In genomic region chr2:235267251-235267650, GRCh38 we compare ENCODE assay signal across 24 cellular contexts.
"Had no signal": no experiment of that assay in that cellular context is flagged by ENCODE, and none has a peak within 500 bp of the region (broad histone marks: within the 10 kb centered on the region; RNA-seq: fewer than 3 reads in every experiment).

No MANE protein-coding gene starts in this region.

- H3K36me3 Mint-ChIP-seq: activated naive CD4-positive, alpha-beta T cell treated with anti-CD3 and anti-CD28 coated beads, Interleukin-2, amount 50 U/mL, for 24 hours; stimulated activated naive B cell treated with anti-CD40 and anti-IgM and Interleukin-4, amounts not matched to agents 10 μg/mL and 1 μg/mL and 100 μg/mL, for 72 hours had no signal

- H3K9me3 ChIP-seq: body of pancreas, gastroesophageal sphincter, lower lobe of right lung, neutrophil, transverse colon had no signal

- H3K9me3 Mint-ChIP-seq: activated naive CD4-positive, alpha-beta T cell treated with anti-CD3 and anti-CD28 coated beads, Interleukin-2, amount 50 U/mL, for 24 hours; dendritic cell treated with granulocyte-macrophage colony-stimulating factor and Interleukin-4, amounts not matched to agents 40 ng/mL and 50 ng/mL, for 4 days; stimulated activated naive B cell treated with anti-CD40 and anti-IgM and Interleukin-4, amounts not matched to agents 10 μg/mL and 1 μg/mL and 100 μg/mL, for 72 hours had no signal

- ATAC-seq: body of pancreas; gastroesophageal sphincter; lower lobe of right lung; naive thymus-derived CD4-positive, alpha-beta T cell; sciatic nerve; stimulated activated naive B cell treated with anti-CD40 and anti-IgM and Interleukin-4, amounts not matched to agents 10 μg/mL and 1 μg/mL and 100 μg/mL, for 72 hours had no signal

- H3K4me3 Mint-ChIP-seq: activated naive CD4-positive, alpha-beta T cell treated with anti-CD3 and anti-CD28 coated beads, Interleukin-2, amount 50 U/mL, for 24 hours; dendritic cell treated with granulocyte-macrophage colony-stimulating factor and Interleukin-4, amounts not matched to agents 40 ng/mL and 50 ng/mL, for 4 days; naive thymus-derived CD4-positive, alpha-beta T cell; stimulated activated naive B cell treated with anti-CD40 and anti-IgM and Interleukin-4, amounts not matched to agents 10 μg/mL and 1 μg/mL and 100 μg/mL, for 72 hours had no signal

- DNase-seq: activated CD4-positive, alpha-beta T cell treated with anti-CD3 and anti-CD28 coated beads for 1 hour; activated gamma-delta T cell treated with Interleukin-2 at 50 U/mL for 16 hours; activated T-cell treated with anti-CD3 and anti-CD28 coated beads, Interleukin-2, amount 50 U/mL, for 1 hour; anterior cingulate cortex; body of pancreas; effector CD4-positive, alpha-beta T cell; erythroblast; kidney; lower lobe of right lung; naive thymus-derived CD4-positive, alpha-beta T cell; stimulated activated CD4-positive, alpha-beta T cell treated with anti-CD3 and anti-CD28 coated beads, Interleukin-15, amount 100 ng/mL, for 24 hours; stimulated activated CD4-positive, alpha-beta T cell treated with anti-CD3 and anti-CD28 coated beads, Interleukin-2, amount 100 ng/mL, for 48 hours; stimulated activated CD8-positive, alpha-beta memory T cell treated with anti-CD3 and anti-CD28 coated beads, Interleukin-4, amount 100 ng/mL, for 48 hours; stimulated activated naive B cell treated with anti-CD40 and anti-IgM and Interleukin-4, amounts not matched to agents 10 μg/mL and 1 μg/mL and 100 μg/mL, for 72 hours; T-helper 1 cell; transverse colon had no signal

- H3K4me1 Mint-ChIP-seq: activated naive CD4-positive, alpha-beta T cell treated with anti-CD3 and anti-CD28 coated beads, Interleukin-2, amount 50 U/mL, for 24 hours had no signal

- H3K4me1 ChIP-seq: body of pancreas, gastroesophageal sphincter had no signal

- H3K27ac Mint-ChIP-seq: dendritic cell treated with granulocyte-macrophage colony-stimulating factor and Interleukin-4, amounts not matched to agents 40 ng/mL and 50 ng/mL, for 4 days; naive thymus-derived CD4-positive, alpha-beta T cell; stimulated activated naive B cell treated with anti-CD40 and anti-IgM and Interleukin-4, amounts not matched to agents 10 μg/mL and 1 μg/mL and 100 μg/mL, for 72 hours had no signal

- H3K36me3 ChIP-seq: cardiac muscle cell, gastroesophageal sphincter, lower lobe of right lung, neutrophil, transverse colon had no signal

- H3K4me3 ChIP-seq: body of pancreas, cardiac muscle cell, gastroesophageal sphincter, lower lobe of right lung, smooth muscle cell, transverse colon had no signal

- H3K27me3 ChIP-seq: body of pancreas, cardiac muscle cell, transverse colon had no signal

- H3K27ac ChIP-seq: body of pancreas, cardiac muscle cell, gastroesophageal sphincter, lower lobe of right lung, neutrophil, transverse colon had no signal

- FAIRE-seq: endometrium, kidney had no signal
